In genomic region chr11:18323881-18324280, GRCh38 we compare ENCODE assay signal across 8 cellular contexts. TPM values are rescaled to one million over a fixed set of nuclear protein-coding genes. Genes with fewer than 3 reads are reported as not detected.
DNase-seq lines count a peak whose midpoint lies in the region; ATAC-seq and TF ChIP-seq lines count a peak whose summit lies in the region.
"Not testable (repeated sequence)": the region's sequence is repeated elsewhere in the genome, so short reads cannot be mapped to it uniquely, and the experiment has no call there.
"Had no signal": no experiment of that assay in that cellular context is flagged by ENCODE, and none has a peak within 500 bp of the region (broad histone marks: within the 10 kb centered on the region; RNA-seq: fewer than 3 reads in every experiment).

No MANE protein-coding gene starts in this region.

- intact Hi-C loops in activated CD4-positive, alpha-beta T cell treated with anti-CD3 and anti-CD28 coated beads for 36 hours (cut with DNase I, micrococcal nuclease), result loop anchor here (2.0 to 10.0 kb wide), 9 partner anchors 79 to 1587 kb away; partner anchors contain the start of genes C11orf58 (in 1 of the 2), E2F8 (in 1 of the 2), RPS13 (in 1 of the 2) and SAAL1 (in 1 of the 2)
- intact Hi-C loops in ascending aorta (cut with DNase I), result loop anchor here (2.0 to 10.0 kb wide), 3 partner anchors 203 to 381 kb away; partner anchors contain the start of genes SERGEF and TSG101

- not testable (repeated sequence) for H2AFZ ChIP-seq in Loucy (ENCODE audit: low read length)

- not testable (repeated sequence) for H3K36me3 ChIP-seq in Loucy (ENCODE audit: insufficient read depth, low read length); ascending aorta

- H3K36me3 Mint-ChIP-seq in activated CD4-positive, alpha-beta T cell treated with anti-CD3 and anti-CD28 coated beads for 36 hours (ENCODE audit: low read depth), result peaks cover 29% of the 10 kb centered on the region
- not testable (repeated sequence) for H3K36me3 Mint-ChIP-seq in memory B cell; progenitor cell of endocrine pancreas (ENCODE audit: insufficient read depth)

- peaks cover 65% of the 10 kb centered on the region for H3K4me1 ChIP-seq in Loucy (ENCODE audit: insufficient read depth, low read length, poor library complexity, severe bottlenecking)
- peaks cover 17 to 29% of the 10 kb centered on the region in 2 donors for H3K4me1 ChIP-seq in ascending aorta

- not testable (repeated sequence) for ATAC-seq in activated CD4-positive, alpha-beta T cell treated with anti-CD3 and anti-CD28 coated beads for 36 hours; memory B cell (ENCODE audit: low read depth)

- H3K27me3 Mint-ChIP-seq in activated CD4-positive, alpha-beta T cell treated with anti-CD3 and anti-CD28 coated beads for 36 hours; memory B cell; progenitor cell of endocrine pancreas: not testable (repeated sequence)

- peak overlapping the region; percentile 92 for H3K4me3 Mint-ChIP-seq in activated CD4-positive, alpha-beta T cell treated with anti-CD3 and anti-CD28 coated beads for 36 hours
- H3K4me3 Mint-ChIP-seq in memory B cell (peak overlapping the region; percentile 100), progenitor cell of endocrine pancreas (ENCODE audit: low read depth) (peak overlapping the region; percentile 98)

- peak overlapping the region; percentile 100 for H3K27ac Mint-ChIP-seq in activated CD4-positive, alpha-beta T cell treated with anti-CD3 and anti-CD28 coated beads for 36 hours
- H3K27ac Mint-ChIP-seq in memory B cell, result peak overlapping the region; percentile 100
- H3K27ac Mint-ChIP-seq in progenitor cell of endocrine pancreas, result not testable (repeated sequence)

- peak overlapping the region; percentile 97 for H3K4me2 ChIP-seq in Loucy (ENCODE audit: low read depth, low read length, poor library complexity, severe bottlenecking)

- H3K79me2 ChIP-seq in Loucy (ENCODE audit: insufficient read depth, low read length), result peaks cover 86% of the 10 kb centered on the region

- H3K4me3 ChIP-seq in GM12864 (ENCODE audit: low read depth, low read length), result peak overlapping the region; percentile 74; the same call in 1 of the 2 replicates
- peak overlapping the region; percentile 82 for H3K4me3 ChIP-seq in Loucy (ENCODE audit: low read length, poor library complexity, severe bottlenecking)
- H3K4me3 ChIP-seq in ascending aorta, result peak overlapping the region; percentile 8 to 93
- peak overlapping the region; percentile 95 for H3K4me3 ChIP-seq in epithelial cell of esophagus (ENCODE audit: low read length)

- not testable (repeated sequence) for H3F3A ChIP-seq in Loucy (ENCODE audit: low read depth)

- not testable (repeated sequence) for DNase-seq in GM12864 (ENCODE audit: low read depth); activated CD4-positive, alpha-beta T cell treated with anti-CD3 and anti-CD28 coated beads for 36 hours; ascending aorta (ENCODE audit: low spot score in 2 of 2); epithelial cell of esophagus (ENCODE audit: low read depth); memory B cell (ENCODE audit: low spot score in 2 of 2); progenitor cell of endocrine pancreas (ENCODE audit: low spot score, unreplicated experiment)

- H4K20me1 ChIP-seq in Loucy (ENCODE audit: insufficient read depth, low read length, poor library complexity, severe bottlenecking), result peaks cover 31% of the 10 kb centered on the region

- CTCF ChIA-PET in activated CD4-positive, alpha-beta T cell treated with anti-CD3 and anti-CD28 coated beads for 36 hours (lab: Charles Lee), result not testable (repeated sequence)

- not testable (repeated sequence) for H3K27ac ChIP-seq in ascending aorta

- peak overlapping the region; percentile 78 for H3K9ac ChIP-seq in Loucy (ENCODE audit: low read depth, low read length, poor library complexity, severe bottlenecking)

- H3K9me3 Mint-ChIP-seq in activated CD4-positive, alpha-beta T cell treated with anti-CD3 and anti-CD28 coated beads for 36 hours (ENCODE audit: low read depth); memory B cell; progenitor cell of endocrine pancreas (ENCODE audit: low read depth): not testable (repeated sequence)

- H3K9me2 ChIP-seq in Loucy (replicated peaks; ENCODE audit: low read depth, low read length), result not testable (repeated sequence)

- H3K9me3 ChIP-seq in Loucy (ENCODE audit: insufficient read depth, low read depth, low read length); ascending aorta: not testable (repeated sequence)

- H3K27me3 ChIP-seq in Loucy (ENCODE audit: insufficient read depth, low read length, poor library complexity, severe bottlenecking); ascending aorta: not testable (repeated sequence)

- H3K4me1 Mint-ChIP-seq in activated CD4-positive, alpha-beta T cell treated with anti-CD3 and anti-CD28 coated beads for 36 hours, result peaks cover 57% of the 10 kb centered on the region
- H3K4me1 Mint-ChIP-seq in memory B cell, result peaks cover 40% of the 10 kb centered on the region
- peaks cover 38% of the 10 kb centered on the region for H3K4me1 Mint-ChIP-seq in progenitor cell of endocrine pancreas (ENCODE audit: low read depth)

- TF ChIP-seq CTCF in GM12864 (IDR thresholded peaks at IDR 0.05; ENCODE audit: low read depth, low read length, missing control alignments); Loucy (conservative IDR thresholded peaks at IDR 0.05; ENCODE audit: low read length); ascending aorta (IDR thresholded peaks at IDR 0.05); epithelial cell of esophagus (IDR thresholded peaks at IDR 0.05; ENCODE audit: insufficient read depth, low read depth, low read length, missing control alignments); progenitor cell of endocrine pancreas (IDR thresholded peaks at IDR 0.05; ENCODE audit: unreplicated experiment): not testable (repeated sequence)

- POLR2A ChIA-PET in activated CD4-positive, alpha-beta T cell treated with anti-CD3 and anti-CD28 coated beads for 36 hours (lab: Charles Lee), result not testable (repeated sequence)

RNA-seq across cellular contexts. Expression of gene GTF2H1, which starts 1.5 kb away (rescaled TPM):
- total RNA-seq in activated CD4-positive, alpha-beta T cell treated with anti-CD3 and anti-CD28 coated beads for 36 hours, result 10 to 100 TPM; 48.2 to 57.9 TPM
- total RNA-seq in ascending aorta (33.7 TPM), progenitor cell of endocrine pancreas (43.9 and 45.4 TPM in 2 replicates)

RNA-seq across cellular contexts. Expression of gene HPS5, which starts 1.9 kb away (rescaled TPM):
- total RNA-seq in activated CD4-positive, alpha-beta T cell treated with anti-CD3 and anti-CD28 coated beads for 36 hours, result 10 to 100 TPM; 14.3 to 16.1 TPM
- total RNA-seq in ascending aorta, result 31.7 TPM
- 17.6 and 18.6 TPM in 2 replicates for total RNA-seq in progenitor cell of endocrine pancreas

RNA-seq across cellular contexts. Expression of gene SAA1, which starts 57.8 kb away (rescaled TPM):
- not detected for total RNA-seq in activated CD4-positive, alpha-beta T cell treated with anti-CD3 and anti-CD28 coated beads for 36 hours
- 70.4 TPM for total RNA-seq in ascending aorta
- total RNA-seq in progenitor cell of endocrine pancreas, result not detected in 2 replicates
- total RNA-seq: mononuclear cell had no signal

Comparison
In these comparisons a context has a peak if more than half of its experiments do, and no peak if none do; other contexts are left out.
1. RNA of gene SAA1, which starts 57.8 kb away (total RNA-seq): 70.4 TPM in ascending aorta (single experiment); not detected in activated CD4-positive, alpha-beta T cell treated with anti-CD3 and anti-CD28 coated beads for 36 hours and not detected in progenitor cell of endocrine pancreas; every median in the first group is over 10 times any median in the second.
2. Peak in every context shown above with its lines, with median percentiles within 50 percentile points of each other: H3K4me3 ChIP-seq and H3K4me3 Mint-ChIP-seq.